Comparison of ENCODE assay signal across 18 cellular contexts in genomic region chr20:1264727-1265126, GRCh38. TPM values are rescaled to one million over a fixed set of nuclear protein-coding genes. Genes with fewer than 3 reads are reported as not detected.
A peak's percentile ranks its signal among the peaks of the same experiment; 100 is the strongest.
DNase-seq lines count a peak whose midpoint lies in the region; ATAC-seq and TF ChIP-seq lines count a peak whose summit lies in the region.
"Had no signal": no experiment of that assay in that cellular context is flagged by ENCODE, and none has a peak within 500 bp of the region (broad histone marks: within the 10 kb centered on the region; RNA-seq: fewer than 3 reads in every experiment).

No MANE protein-coding gene starts in this region.

- no peaks in the 10 kb centered on the region for H3K36me3 Mint-ChIP-seq in stimulated activated naive CD8-positive, alpha-beta T cell treated with anti-CD3 and anti-CD28 coated beads, Interleukin-15, Interleukin-2, amounts not matched to agents 100 ng/mL and 50 ng/mL, for 24 hours (ENCODE audit: low read depth)
- H3K36me3 Mint-ChIP-seq in WTC11 (no peaks in the 10 kb centered on the region), memory B cell (no peaks in the 10 kb centered on the region)

- no peak for DNase-seq in stimulated activated naive CD8-positive, alpha-beta T cell treated with anti-CD3 and anti-CD28 coated beads, Interleukin-15, Interleukin-2, amounts not matched to agents 100 U/mL and 50 U/mL, for 24 hours
- DNase-seq in WTC11 (ENCODE audit: low spot score) = no peak
- no peak for DNase-seq in memory B cell (ENCODE audit: low spot score in 2 of 2)
- no peak for DNase-seq in upper lobe of right lung
- DNase-seq in NCI-H1092 treated with DMSO at 0.1 percent for 48 hours (lab: John Stamatoyannopoulos, UW) = no peak
- no peak for DNase-seq in HCEC 1CT
- DNase-seq: activated CD4-positive, alpha-beta T cell treated with anti-CD3 and anti-CD28 coated beads for 4 hours; H7; NCI-H1436; NCI-H510A; tibial artery had no signal

- H3K27ac ChIP-seq in upper lobe of right lung = no peak overlapping the region
- H3K27ac ChIP-seq: BLaER1 treated with 17β-estradiol and CSF1 and Interleukin-3, amounts not matched to agents 10 nM and 100 nM; right atrium auricular region had no signal

- no peaks in the 10 kb centered on the region for H3K9me3 Mint-ChIP-seq in stimulated activated naive CD8-positive, alpha-beta T cell treated with anti-CD3 and anti-CD28 coated beads, Interleukin-15, Interleukin-2, amounts not matched to agents 100 ng/mL and 50 ng/mL, for 24 hours
- H3K9me3 Mint-ChIP-seq in WTC11 (no peaks in the 10 kb centered on the region), memory B cell (no peaks in the 10 kb centered on the region)

- CTCF ChIA-PET in WTC11 (lab: Charles Lee) = interaction anchor here (1.0 kb wide), 1 partner anchor 52 kb away, joined by 3 read pairs; no protein-coding TSS in a partner anchor

- no peaks in the 10 kb centered on the region for H3K27me3 ChIP-seq in upper lobe of right lung
- H3K27me3 ChIP-seq: right atrium auricular region had no signal

- no peaks in the 10 kb centered on the region for H3K36me3 ChIP-seq in upper lobe of right lung
- H3K36me3 ChIP-seq: right atrium auricular region, tibial artery had no signal

- H3K27ac Mint-ChIP-seq in stimulated activated naive CD8-positive, alpha-beta T cell treated with anti-CD3 and anti-CD28 coated beads, Interleukin-15, Interleukin-2, amounts not matched to agents 100 ng/mL and 50 ng/mL, for 24 hours = peak overlapping the region; percentile 56
- no peak overlapping the region for H3K27ac Mint-ChIP-seq in WTC11
- H3K27ac Mint-ChIP-seq in memory B cell = peak overlapping the region; percentile 4

- no peak overlapping the region for H3K4me3 ChIP-seq in upper lobe of right lung
- H3K4me3 ChIP-seq: BLaER1 treated with 17β-estradiol and CSF1 and Interleukin-3, amounts not matched to agents 10 nM and 100 nM; right atrium auricular region had no signal

- intact Hi-C loops in upper lobe of right lung (cut with DNase I) = no loop called here

- no peak for TF ChIP-seq CTCF in WTC11 (IDR thresholded peaks at IDR 0.05)
- TF ChIP-seq CTCF in upper lobe of right lung (IDR thresholded peaks at IDR 0.05) = no peak

- peaks cover 11% of the 10 kb centered on the region for H3K4me1 ChIP-seq in upper lobe of right lung

- peak overlapping the region; percentile 84 for H3K4me3 Mint-ChIP-seq in stimulated activated naive CD8-positive, alpha-beta T cell treated with anti-CD3 and anti-CD28 coated beads, Interleukin-15, Interleukin-2, amounts not matched to agents 100 ng/mL and 50 ng/mL, for 24 hours
- peak overlapping the region; percentile 80 for H3K4me3 Mint-ChIP-seq in WTC11
- peak overlapping the region; percentile 58 for H3K4me3 Mint-ChIP-seq in memory B cell

- peaks cover 41% of the 10 kb centered on the region for H3K4me1 Mint-ChIP-seq in stimulated activated naive CD8-positive, alpha-beta T cell treated with anti-CD3 and anti-CD28 coated beads, Interleukin-15, Interleukin-2, amounts not matched to agents 100 ng/mL and 50 ng/mL, for 24 hours (ENCODE audit: low read depth)
- H3K4me1 Mint-ChIP-seq in WTC11 = peaks cover 21% of the 10 kb centered on the region
- H3K4me1 Mint-ChIP-seq in memory B cell = peaks cover 13% of the 10 kb centered on the region

- H3K9me3 ChIP-seq in upper lobe of right lung = no peaks in the 10 kb centered on the region
- H3K9me3 ChIP-seq: right atrium auricular region, tibial artery had no signal

- no peaks in the 10 kb centered on the region for H3K27me3 Mint-ChIP-seq in stimulated activated naive CD8-positive, alpha-beta T cell treated with anti-CD3 and anti-CD28 coated beads, Interleukin-15, Interleukin-2, amounts not matched to agents 100 ng/mL and 50 ng/mL, for 24 hours
- peaks cover 26% of the 10 kb centered on the region for H3K27me3 Mint-ChIP-seq in WTC11 (ENCODE audit: low read depth)
- peaks cover 4% of the 10 kb centered on the region for H3K27me3 Mint-ChIP-seq in memory B cell

- POLR2A ChIA-PET in WTC11 (lab: Charles Lee) = no interaction called here

- ATAC-seq in stimulated activated naive CD8-positive, alpha-beta T cell treated with anti-CD3 and anti-CD28 coated beads, Interleukin-15, Interleukin-2, amounts not matched to agents 100 U/mL and 50 U/mL, for 24 hours = no peak
- ATAC-seq in WTC11 (no peak), memory B cell (ENCODE audit: low read depth) (no peak), upper lobe of right lung (peak; percentile 45), HG03565 (IDR thresholded peaks at IDR 0.05; ENCODE audit: unreplicated experiment) (no peak)

TF ChIP-seq in WTC11, 78 proteins besides CTCF, POLR2A, EP300 and RAD21 (continues in another document):
- TF ChIP-seq E2F1 (CRISPR knock-in tag; IDR thresholded peaks at IDR 0.05) (no peak), PRDM15 (CRISPR knock-in tag; IDR thresholded peaks at IDR 0.05) (no peak), NFYB (CRISPR knock-in tag; conservative IDR thresholded peaks at IDR 0.05; ENCODE audit: low read depth) (no peak), USF2 (CRISPR knock-in tag; IDR thresholded peaks at IDR 0.05) (no peak), USF1 (CRISPR knock-in tag; IDR thresholded peaks at IDR 0.05) (no peak), STAT6 (CRISPR knock-in tag; conservative IDR thresholded peaks at IDR 0.05; ENCODE audit: low read depth) (no peak)

RNA-seq across cellular contexts. Expression of gene SNPH, which starts 1.4 kb away (rescaled TPM):
- total RNA-seq in WTC11 (2021) (3.5 to 4.4 TPM (median 3.6 TPM) in 3 replicates), upper lobe of right lung (4.3 TPM)

RNA-seq across cellular contexts. Expression of gene RAD21L1, which starts 38.9 kb away (rescaled TPM):
- total RNA-seq in WTC11 (2021) (0.62 to 0.77 TPM (median 0.73 TPM) in 3 replicates), upper lobe of right lung (not detected)
- total RNA-seq: chondrocyte; endothelial cell of umbilical vein; H7; right atrium auricular region; T-helper 1 cell treated with Interleukin-12 subunit alpha and Interleukin-12 subunit beta and Interleukin-4 antibody, amounts not matched to agents 30 ng/mL and 1 ng/mL, for 36 hours had no signal
